In the genomic region with DNA sequence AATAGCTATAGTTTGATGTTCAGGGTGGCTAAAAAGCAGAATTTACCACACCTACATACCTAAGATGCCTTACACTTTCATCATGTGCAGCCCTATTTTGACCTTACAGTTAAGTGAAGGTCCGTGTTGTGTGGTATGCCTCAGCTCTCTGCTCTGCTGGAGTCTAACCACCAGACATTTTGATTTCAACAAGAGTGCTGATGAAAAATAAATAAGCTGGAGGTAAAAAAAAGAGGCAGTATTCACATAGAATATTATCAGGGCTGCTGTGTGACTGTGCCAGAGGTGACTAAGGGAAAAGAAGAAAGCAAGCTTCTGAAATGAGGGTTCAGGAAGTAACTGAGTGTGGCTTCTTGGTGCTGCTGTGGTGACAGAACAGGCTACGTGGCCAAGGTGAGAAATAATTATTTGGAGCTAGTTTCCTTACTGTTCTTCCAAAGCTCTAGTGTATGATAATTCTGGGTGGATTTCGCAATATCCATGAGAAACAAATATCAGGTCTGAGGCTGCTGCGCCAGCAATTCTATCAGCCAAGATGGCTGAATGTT, we compare ENCODE assay signal across 12 cellular contexts.
A peak's percentile ranks its signal among the peaks of the same experiment; 100 is the strongest.
DNase-seq lines count a peak whose midpoint lies in the region; ATAC-seq, FAIRE-seq and TF ChIP-seq lines count a peak whose summit lies in the region.
"Had no signal": no experiment of that assay in that cellular context is flagged by ENCODE, and none has a peak within 500 bp of the region (broad histone marks: within the 10 kb centered on the region; RNA-seq: fewer than 3 reads in every experiment).

No MANE protein-coding gene starts in this region.

- H3K4me1 ChIP-seq in Loucy (ENCODE audit: insufficient read depth, low read length, poor library complexity, severe bottlenecking) (peaks cover 15% of the 10 kb centered on the region), H1 (replicated peaks in 1 of 4; ENCODE audit: control insufficient read depth in 3 of 4, insufficient read depth in 4 of 4, low read length in 3 of 4) (peaks cover 0 to 7% (median 5%) of the 10 kb centered on the region in 4 experiments; a peak in 6 of 7 replicates), mucosa of stomach (ENCODE audit: control insufficient read depth, insufficient read depth, low read length) (peaks cover 13% of the 10 kb centered on the region)

- no peak overlapping the region for H3K14ac ChIP-seq in H1 (ENCODE audit: insufficient read length)

- H3K36me3 ChIP-seq in Loucy (ENCODE audit: insufficient read depth, low read length) (no peaks in the 10 kb centered on the region), H1 (ENCODE audit: control insufficient read depth in 2 of 4, insufficient read depth in 4 of 4, low read length in 3 of 4) (no peaks in the 10 kb centered on the region), mucosa of stomach (ENCODE audit: control insufficient read depth, insufficient read depth, low read length) (no peaks in the 10 kb centered on the region)
- H3K36me3 ChIP-seq: BLaER1 had no signal

- TF ChIP-seq POLR2A in H1 (IDR thresholded peaks at IDR 0.05; ENCODE audit: control extremely low read depth in 1 of 2, low read depth in 2 of 2, low read length in 2 of 2), result no peak

- H3K23ac ChIP-seq in H1 (ENCODE audit: insufficient read length), result no peak overlapping the region

- H2AK5ac ChIP-seq in H1 (ENCODE audit: low read depth, low read length), result no peak overlapping the region

- no peak overlapping the region for H3K18ac ChIP-seq in H1 (ENCODE audit: extremely low read depth, low read length)

- ATAC-seq in GM21367 (IDR thresholded peaks at IDR 0.05; ENCODE audit: unreplicated experiment) (no peak), HG02840 (IDR thresholded peaks at IDR 0.05; ENCODE audit: low FRiP score, unreplicated experiment) (no peak)

- CTCF ChIA-PET in H1 (lab: Charles Lee; ENCODE audit: partially characterized antibody), result interaction anchor here (1.5 kb wide), 1 partner anchor 10 kb away, joined by 4 read pairs; no protein-coding TSS in a partner anchor

- 0 out of 2 replicates have a peak, but pooled peaks cover 2% of the 10 kb centered on the region for H3F3A ChIP-seq in Loucy (ENCODE audit: low read depth)

- H3K9me2 ChIP-seq in Loucy (replicated peaks; ENCODE audit: low read depth, low read length), result no peaks in the 10 kb centered on the region

- H3K4me2 ChIP-seq in Loucy (ENCODE audit: low read depth, low read length, poor library complexity, severe bottlenecking), result peak overlapping the region; percentile 29
- no peak overlapping the region for H3K4me2 ChIP-seq in H1 (ENCODE audit: insufficient read depth in 1 of 2, low read depth in 2 of 2, low read length in 2 of 2)
- H3K4me2 ChIP-seq: BLaER1 had no signal

- H4K20me1 ChIP-seq in Loucy (ENCODE audit: insufficient read depth, low read length, poor library complexity, severe bottlenecking) (no peaks in the 10 kb centered on the region), H1 (replicated peaks in 1 of 2; ENCODE audit: control insufficient read depth in 1 of 2, insufficient read depth in 2 of 2, low read length in 2 of 2) (no peaks in the 10 kb centered on the region)
- H4K20me1 ChIP-seq: BLaER1 had no signal

- no peak overlapping the region for H3K4ac ChIP-seq in H1 (replicated peaks; ENCODE audit: insufficient read length, low read depth, low read length)

- peak overlapping the region; percentile 92 for H2AFZ ChIP-seq in Loucy (ENCODE audit: low read length)
- H2AFZ ChIP-seq in H1 (ENCODE audit: low read length), result no peak overlapping the region

- no peak overlapping the region for H3K27ac ChIP-seq in H1 (ENCODE audit: low read depth, low read length)
- H3K27ac ChIP-seq: BLaER1 had no signal

- H4K8ac ChIP-seq in H1 (ENCODE audit: extremely low read depth, insufficient read depth, low read length), result no peak overlapping the region

- TF ChIP-seq CTCF in AG10803 (conservative IDR thresholded peaks at IDR 0.05; ENCODE audit: low read length), result no peak
- TF ChIP-seq CTCF in Loucy (conservative IDR thresholded peaks at IDR 0.05; ENCODE audit: low read length), result no peak
- TF ChIP-seq CTCF in H1 (IDR thresholded peaks at IDR 0.05; ENCODE audit: control extremely low read depth in 1 of 3, insufficient read depth in 1 of 3, low read depth in 1 of 3, low read length in 3 of 3), result no peak

- H2BK12ac ChIP-seq in H1 (ENCODE audit: low read depth, low read length), result no peak overlapping the region; the same call in 1 of the 2 replicates

- no peak overlapping the region for H4K91ac ChIP-seq in H1 (replicated peaks; ENCODE audit: insufficient read length, low read length)

- no peak overlapping the region for H2BK20ac ChIP-seq in H1 (ENCODE audit: low read length)

- H3K9me3 ChIP-seq in Loucy (ENCODE audit: insufficient read depth, low read depth, low read length) (no peaks in the 10 kb centered on the region), H1 (ENCODE audit: insufficient read depth in 2 of 2, low read depth in 1 of 2, low read length in 1 of 2) (no peaks in the 10 kb centered on the region), mucosa of stomach (ENCODE audit: control insufficient read depth, low read length) (no peaks in the 10 kb centered on the region)
- H3K9me3 ChIP-seq: BLaER1 had no signal

- TF ChIP-seq RAD21 in H1 (IDR thresholded peaks at IDR 0.05 in 1 of 2, conservative IDR thresholded peaks at IDR 0.05 in 1 of 2; ENCODE audit: low read depth in 2 of 2, low read length in 2 of 2), result no peak

- no peak overlapping the region for H3K4me3 ChIP-seq in AG10803 (ENCODE audit: low read length)
- H3K4me3 ChIP-seq in Loucy (ENCODE audit: low read length, poor library complexity, severe bottlenecking), result no peak overlapping the region
- no peak overlapping the region for H3K4me3 ChIP-seq in H1 (ENCODE audit: extremely low read depth in 1 of 4, insufficient read depth in 2 of 4, low read depth in 3 of 4, low read length in 4 of 4)
- H3K4me3 ChIP-seq in mucosa of stomach (ENCODE audit: low read length), result no peak overlapping the region
- H3K4me3 ChIP-seq: BLaER1 had no signal

- no peak for FAIRE-seq in H1 (lab: Jason Lieb, UNC)
- FAIRE-seq: colon, frontal cortex had no signal

- H3K79me2 ChIP-seq in Loucy (ENCODE audit: insufficient read depth, low read length) (no peaks in the 10 kb centered on the region), H1 (ENCODE audit: control insufficient read depth in 1 of 2, insufficient read depth in 2 of 2, low read length in 2 of 2) (no peaks in the 10 kb centered on the region)

- POLR2A ChIA-PET in H1 (lab: Charles Lee; ENCODE audit: partially characterized antibody), result interaction anchor here (1.4 kb wide), 1 partner anchor 68 kb away, joined by 3 read pairs; no protein-coding TSS in a partner anchor

- H3K56ac ChIP-seq in H1 (replicated peaks; ENCODE audit: insufficient read length, low read depth, low read length), result no peak overlapping the region

- no peak for TF ChIP-seq EP300 in H1 (IDR thresholded peaks at IDR 0.05; ENCODE audit: borderline replicate concordance in 1 of 2, low read depth in 2 of 2, low read length in 2 of 2)

- no peak overlapping the region for H4K5ac ChIP-seq in H1 (ENCODE audit: insufficient read length, low read depth, low read length)

- peak; percentile 72 for DNase-seq in AG10803 (ENCODE audit: low read depth)
- DNase-seq in H1 (ENCODE audit: low read depth in 1 of 2, low spot score in 2 of 2), result no peak
- no peak for DNase-seq in activated CD4-positive, alpha-beta T cell treated with anti-CD3 and anti-CD28 coated beads, Interleukin-2, amount 50 U/mL, for 48 hours
- no peak for DNase-seq in DMS79 treated with DMSO at 0.1 percent for 48 hours (lab: John Stamatoyannopoulos, UW)
- DNase-seq: NCI-H2227 treated with DMSO at 0.1 percent for 48 hours had no signal

- H3K27me3 ChIP-seq in Loucy (ENCODE audit: insufficient read depth, low read length, poor library complexity, severe bottlenecking) (no peaks in the 10 kb centered on the region), H1 (replicated peaks in 1 of 4; ENCODE audit: control insufficient read depth in 3 of 4, extremely low read depth in 1 of 4, insufficient read depth in 3 of 4, low read length in 3 of 4) (no peaks in the 10 kb centered on the region), mucosa of stomach (ENCODE audit: control insufficient read depth, insufficient read depth, low read length) (no peaks in the 10 kb centered on the region)
- H3K27me3 ChIP-seq: BLaER1 had no signal

- 85% methylated on average over 4 of the region's 4 CpGs; no CpG with 5 or more reads in 1 of the 2 experiments for WGBS in H1 (ENCODE audit: extremely low coverage in 1 of 2, insufficient coverage in 1 of 2, insufficient read length in 1 of 2, insufficient replicate concordance in 2 of 2, low coverage in 1 of 2, low lambda C conversion rate in 2 of 2, missing lambda C conversion rate in 1 of 2), 2 experiments

- no peak overlapping the region for H3K9ac ChIP-seq in Loucy (ENCODE audit: low read depth, low read length, poor library complexity, severe bottlenecking)
- no peak overlapping the region for H3K9ac ChIP-seq in H1 (replicated peaks in 1 of 4; ENCODE audit: extremely low read depth in 1 of 4, low read depth in 3 of 4, low read length in 3 of 4)
- H3K9ac ChIP-seq in mucosa of stomach (ENCODE audit: low read length), result peak overlapping the region; percentile 56
- H3K9ac ChIP-seq: BLaER1 had no signal

- no peak overlapping the region for H2BK120ac ChIP-seq in H1 (replicated peaks; ENCODE audit: low read depth, low read length)

- no peaks in the 10 kb centered on the region; the same call in 1 of the 2 replicates for H3K79me1 ChIP-seq in H1 (ENCODE audit: low read depth, low read length)

- H3K23me2 ChIP-seq in H1 (ENCODE audit: low read depth, low read length), result no peaks in the 10 kb centered on the region

- no peak overlapping the region for H2BK5ac ChIP-seq in H1 (ENCODE audit: low read depth, low read length)

- no peak overlapping the region for H2BK15ac ChIP-seq in H1 (ENCODE audit: low read length)

TF ChIP-seq in H1, 55 proteins besides CTCF, POLR2A, EP300 and RAD21:
- TF ChIP-seq, protein P1, sequence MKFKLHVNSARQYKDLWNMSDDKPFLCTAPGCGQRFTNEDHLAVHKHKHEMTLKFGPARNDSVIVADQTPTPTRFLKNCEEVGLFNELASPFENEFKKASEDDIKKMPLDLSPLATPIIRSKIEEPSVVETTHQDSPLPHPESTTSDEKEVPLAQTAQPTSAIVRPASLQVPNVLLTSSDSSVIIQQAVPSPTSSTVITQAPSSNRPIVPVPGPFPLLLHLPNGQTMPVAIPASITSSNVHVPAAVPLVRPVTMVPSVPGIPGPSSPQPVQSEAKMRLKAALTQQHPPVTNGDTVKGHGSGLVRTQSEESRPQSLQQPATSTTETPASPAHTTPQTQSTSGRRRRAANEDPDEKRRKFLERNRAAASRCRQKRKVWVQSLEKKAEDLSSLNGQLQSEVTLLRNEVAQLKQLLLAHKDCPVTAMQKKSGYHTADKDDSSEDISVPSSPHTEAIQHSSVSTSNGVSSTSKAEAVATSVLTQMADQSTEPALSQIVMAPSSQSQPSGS (IDR thresholded peaks at IDR 0.05; ENCODE audit: low read length), result no peak
- TF ChIP-seq CHD1 (IDR thresholded peaks at IDR 0.05; ENCODE audit: low read depth, low read length) (no peak), CEBPB (IDR thresholded peaks at IDR 0.05; ENCODE audit: low read depth, low read length) (peak; percentile 87), NRF1 (IDR thresholded peaks at IDR 0.05; ENCODE audit: low read depth, low read length) (no peak), TAF7 (optimal IDR thresholded peaks at IDR 0.05; ENCODE audit: borderline replicate concordance, low read depth, low read length) (no peak), RFX5 (IDR thresholded peaks at IDR 0.05; ENCODE audit: borderline replicate concordance, low read depth, low read length) (no peak)
